1 cellular context compared by ENCODE assay signal in the genomic region with DNA sequence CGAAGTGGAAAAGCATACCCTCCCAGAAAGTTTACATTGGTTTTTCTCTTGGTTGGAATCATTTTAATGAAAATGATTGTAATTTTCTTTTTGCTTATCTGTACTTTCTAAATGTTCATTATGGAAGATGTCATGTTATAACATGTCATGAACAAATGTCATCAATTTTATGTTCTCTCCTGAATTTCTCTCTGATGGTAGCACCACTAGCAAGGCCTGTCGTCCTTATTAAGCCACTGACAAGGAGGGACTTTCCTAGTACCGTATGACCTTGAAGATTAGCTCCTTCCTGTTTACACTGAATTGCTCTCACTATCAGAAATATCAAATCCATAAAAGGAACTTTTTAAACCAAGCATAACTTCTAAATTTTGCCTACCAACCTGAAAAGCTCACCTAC.
TF ChIP-seq lines count a peak whose summit lies in the region.

No MANE protein-coding gene starts in this region.

TF ChIP-seq in neural cell, 6 proteins besides CTCF, POLR2A, EP300 and RAD21 (continued from another document):
- no peak for TF ChIP-seq EZH2 (IDR thresholded peaks at IDR 0.05; ENCODE audit: borderline replicate concordance, insufficient read depth, low read length, poor library complexity, severe bottlenecking)
- TF ChIP-seq POLR2AphosphoS5 (IDR thresholded peaks at IDR 0.05): no peak
- no peak for TF ChIP-seq MXI1 (conservative IDR thresholded peaks at IDR 0.05; ENCODE audit: poor library complexity, severe bottlenecking)
